ENCODE assay signal across 1 cellular context in the genomic region with DNA sequence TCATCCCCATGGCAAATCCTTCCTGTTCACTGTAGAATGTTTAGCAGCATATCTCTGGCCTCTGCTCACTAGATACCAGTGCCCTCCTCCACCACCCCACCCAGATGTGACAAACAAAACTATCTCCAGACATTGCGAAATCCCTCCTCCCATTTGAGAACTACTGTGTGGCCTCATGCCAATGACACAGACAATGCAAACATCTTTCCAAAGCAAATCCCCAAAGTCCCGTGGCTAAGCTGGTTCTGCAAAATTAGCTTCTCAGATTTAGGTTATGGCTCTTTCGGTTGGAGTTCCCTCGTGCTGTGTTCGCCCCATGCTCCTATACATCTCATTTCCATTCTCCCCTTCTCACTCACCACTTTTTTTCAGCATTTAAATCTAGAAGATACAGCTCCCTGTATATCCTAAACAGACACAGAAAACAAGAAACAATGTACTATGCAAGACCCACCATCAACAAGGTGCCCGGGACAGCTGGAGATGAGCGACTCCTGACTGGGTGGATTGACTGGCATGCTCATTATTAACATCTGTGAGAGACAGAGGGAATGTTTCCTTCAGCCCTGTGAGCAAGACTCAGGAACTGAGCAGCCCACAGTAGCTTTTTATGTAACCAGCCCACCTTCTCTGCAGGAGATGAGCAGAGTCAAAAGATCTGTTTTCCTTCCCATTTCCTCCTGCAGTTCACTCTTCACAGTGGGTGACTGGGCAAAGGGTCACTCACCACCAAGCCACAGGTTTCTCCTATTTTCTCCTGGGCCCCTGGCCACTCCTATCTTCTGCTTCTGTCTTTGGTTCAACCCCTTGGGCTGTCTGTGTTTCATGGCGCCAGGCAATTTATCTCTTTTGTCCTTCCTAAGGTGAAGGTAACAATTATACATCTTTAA.
TF ChIP-seq lines count a peak whose summit lies in the region.

No MANE protein-coding gene starts in this region.

TF ChIP-seq in HepG2, 621 proteins besides CTCF, POLR2A, EP300 and RAD21 (continued from another document and continues in another):
- TF ChIP-seq, protein P1, sequence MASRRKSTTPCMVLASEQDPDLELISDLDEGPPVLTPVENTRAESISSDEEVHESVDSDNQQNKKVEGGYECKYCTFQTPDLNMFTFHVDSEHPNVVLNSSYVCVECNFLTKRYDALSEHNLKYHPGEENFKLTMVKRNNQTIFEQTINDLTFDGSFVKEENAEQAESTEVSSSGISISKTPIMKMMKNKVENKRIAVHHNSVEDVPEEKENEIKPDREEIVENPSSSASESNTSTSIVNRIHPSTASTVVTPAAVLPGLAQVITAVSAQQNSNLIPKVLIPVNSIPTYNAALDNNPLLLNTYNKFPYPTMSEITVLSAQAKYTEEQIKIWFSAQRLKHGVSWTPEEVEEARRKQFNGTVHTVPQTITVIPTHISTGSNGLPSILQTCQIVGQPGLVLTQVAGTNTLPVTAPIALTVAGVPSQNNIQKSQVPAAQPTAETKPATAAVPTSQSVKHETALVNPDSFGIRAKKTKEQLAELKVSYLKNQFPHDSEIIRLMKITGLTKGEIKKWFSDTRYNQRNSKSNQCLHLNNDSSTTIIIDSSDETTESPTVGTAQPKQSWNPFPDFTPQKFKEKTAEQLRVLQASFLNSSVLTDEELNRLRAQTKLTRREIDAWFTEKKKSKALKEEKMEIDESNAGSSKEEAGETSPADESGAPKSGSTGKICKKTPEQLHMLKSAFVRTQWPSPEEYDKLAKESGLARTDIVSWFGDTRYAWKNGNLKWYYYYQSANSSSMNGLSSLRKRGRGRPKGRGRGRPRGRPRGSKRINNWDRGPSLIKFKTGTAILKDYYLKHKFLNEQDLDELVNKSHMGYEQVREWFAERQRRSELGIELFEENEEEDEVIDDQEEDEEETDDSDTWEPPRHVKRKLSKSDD (CRISPR knock-in tag; IDR thresholded peaks at IDR 0.05; ENCODE audit: low read depth), result no peak
- TF ChIP-seq ZNF678 (CRISPR knock-in tag; IDR thresholded peaks at IDR 0.05) (no peak), ZNF773 (CRISPR knock-in tag; IDR thresholded peaks at IDR 0.05; ENCODE audit: borderline replicate concordance) (no peak), ERF (CRISPR knock-in tag; IDR thresholded peaks at IDR 0.05) (peak; percentile 58; the same call in 1 of the 2 replicates), KLF9 (CRISPR knock-in tag; IDR thresholded peaks at IDR 0.05; ENCODE audit: low read depth) (no peak), POLR2AphosphoS2 (IDR thresholded peaks at IDR 0.05; ENCODE audit: low read depth, low read length) (no peak), NR1H2 (CRISPR knock-in tag; IDR thresholded peaks at IDR 0.05; ENCODE audit: borderline replicate concordance, low read depth) (no peak), CBX2 (IDR thresholded peaks at IDR 0.05; ENCODE audit: low read depth, low read length) (no peak), CBX2 (CRISPR knock-in tag; IDR thresholded peaks at IDR 0.05; ENCODE audit: low read depth) (no peak), AKAP8 (CRISPR knock-in tag; IDR thresholded peaks at IDR 0.05) (no peak), CBFB (CRISPR knock-in tag; IDR thresholded peaks at IDR 0.05) (no peak), RARA (CRISPR knock-in tag; IDR thresholded peaks at IDR 0.05) (peak; percentile 87), ZNF451 (CRISPR knock-in tag; IDR thresholded peaks at IDR 0.05) (peak; percentile 41; the same call in 1 of the 2 replicates), ZKSCAN5 (CRISPR knock-in tag; IDR thresholded peaks at IDR 0.05) (no peak), FOXK2 (IDR thresholded peaks at IDR 0.05) (no peak), ZFP36L1 (CRISPR knock-in tag; IDR thresholded peaks at IDR 0.05) (no peak), MED1 (CRISPR knock-in tag; IDR thresholded peaks at IDR 0.05) (peak; percentile 85), ZNF484 (CRISPR knock-in tag; IDR thresholded peaks at IDR 0.05; ENCODE audit: borderline replicate concordance, low read depth) (no peak), ZNF496 (CRISPR knock-in tag; IDR thresholded peaks at IDR 0.05; ENCODE audit: insufficient replicate concordance) (no peak), HMG20B (CRISPR knock-in tag; conservative IDR thresholded peaks at IDR 0.05) (peak; percentile 81; the same call in 1 of the 2 replicates), PRMT3 (CRISPR knock-in tag; IDR thresholded peaks at IDR 0.05; ENCODE audit: borderline replicate concordance, low read depth) (no peak), KMT2B (CRISPR knock-in tag; IDR thresholded peaks at IDR 0.05) (no peak), ZNF296 (CRISPR knock-in tag; conservative IDR thresholded peaks at IDR 0.05) (no peak), HNRNPUL1 (IDR thresholded peaks at IDR 0.05; ENCODE audit: low read depth, low read length) (no peak), GLI4 (CRISPR knock-in tag; IDR thresholded peaks at IDR 0.05; ENCODE audit: borderline replicate concordance) (no peak)
- TF ChIP-seq, protein P2, sequence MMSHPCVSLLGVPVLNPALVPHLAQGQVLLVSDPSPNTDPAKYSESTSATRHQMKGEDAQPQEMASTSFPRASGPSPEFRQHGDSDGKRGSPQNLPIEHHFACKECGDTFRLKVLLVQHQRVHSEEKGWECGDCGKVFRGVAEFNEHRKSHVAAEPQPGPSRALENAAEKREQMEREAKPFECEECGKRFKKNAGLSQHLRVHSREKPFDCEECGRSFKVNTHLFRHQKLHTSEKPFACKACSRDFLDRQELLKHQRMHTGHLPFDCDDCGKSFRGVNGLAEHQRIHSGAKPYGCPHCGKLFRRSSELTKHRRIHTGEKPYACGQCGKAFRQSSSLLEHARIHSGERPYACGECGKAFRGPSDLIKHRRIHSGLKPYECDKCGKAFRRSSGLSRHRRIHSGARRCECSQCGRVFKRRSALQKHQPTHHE (CRISPR knock-in tag; IDR thresholded peaks at IDR 0.05; ENCODE audit: borderline replicate concordance), result no peak
- TF ChIP-seq, protein P3, sequence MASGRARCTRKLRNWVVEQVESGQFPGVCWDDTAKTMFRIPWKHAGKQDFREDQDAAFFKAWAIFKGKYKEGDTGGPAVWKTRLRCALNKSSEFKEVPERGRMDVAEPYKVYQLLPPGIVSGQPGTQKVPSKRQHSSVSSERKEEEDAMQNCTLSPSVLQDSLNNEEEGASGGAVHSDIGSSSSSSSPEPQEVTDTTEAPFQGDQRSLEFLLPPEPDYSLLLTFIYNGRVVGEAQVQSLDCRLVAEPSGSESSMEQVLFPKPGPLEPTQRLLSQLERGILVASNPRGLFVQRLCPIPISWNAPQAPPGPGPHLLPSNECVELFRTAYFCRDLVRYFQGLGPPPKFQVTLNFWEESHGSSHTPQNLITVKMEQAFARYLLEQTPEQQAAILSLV (CRISPR knock-in tag; IDR thresholded peaks at IDR 0.05; ENCODE audit: borderline replicate concordance), result no peak
- TF ChIP-seq, protein P4, sequence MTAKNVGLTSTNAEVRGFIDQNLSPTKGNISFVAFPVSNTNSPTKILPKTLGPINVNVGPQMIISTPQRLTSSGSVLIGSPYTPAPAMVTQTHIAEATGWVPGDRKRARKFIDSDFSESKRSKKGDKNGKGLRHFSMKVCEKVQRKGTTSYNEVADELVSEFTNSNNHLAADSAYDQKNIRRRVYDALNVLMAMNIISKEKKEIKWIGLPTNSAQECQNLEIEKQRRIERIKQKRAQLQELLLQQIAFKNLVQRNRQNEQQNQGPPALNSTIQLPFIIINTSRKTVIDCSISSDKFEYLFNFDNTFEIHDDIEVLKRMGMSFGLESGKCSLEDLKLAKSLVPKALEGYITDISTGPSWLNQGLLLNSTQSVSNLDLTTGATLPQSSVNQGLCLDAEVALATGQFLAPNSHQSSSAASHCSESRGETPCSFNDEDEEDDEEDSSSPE (CRISPR knock-in tag; IDR thresholded peaks at IDR 0.05), result peak; percentile 36; the same call in 1 of the 2 replicates
- TF ChIP-seq, protein P5, sequence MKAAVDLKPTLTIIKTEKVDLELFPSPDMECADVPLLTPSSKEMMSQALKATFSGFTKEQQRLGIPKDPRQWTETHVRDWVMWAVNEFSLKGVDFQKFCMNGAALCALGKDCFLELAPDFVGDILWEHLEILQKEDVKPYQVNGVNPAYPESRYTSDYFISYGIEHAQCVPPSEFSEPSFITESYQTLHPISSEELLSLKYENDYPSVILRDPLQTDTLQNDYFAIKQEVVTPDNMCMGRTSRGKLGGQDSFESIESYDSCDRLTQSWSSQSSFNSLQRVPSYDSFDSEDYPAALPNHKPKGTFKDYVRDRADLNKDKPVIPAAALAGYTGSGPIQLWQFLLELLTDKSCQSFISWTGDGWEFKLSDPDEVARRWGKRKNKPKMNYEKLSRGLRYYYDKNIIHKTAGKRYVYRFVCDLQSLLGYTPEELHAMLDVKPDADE (CRISPR knock-in tag; IDR thresholded peaks at IDR 0.05), result no peak
- TF ChIP-seq, protein P6, sequence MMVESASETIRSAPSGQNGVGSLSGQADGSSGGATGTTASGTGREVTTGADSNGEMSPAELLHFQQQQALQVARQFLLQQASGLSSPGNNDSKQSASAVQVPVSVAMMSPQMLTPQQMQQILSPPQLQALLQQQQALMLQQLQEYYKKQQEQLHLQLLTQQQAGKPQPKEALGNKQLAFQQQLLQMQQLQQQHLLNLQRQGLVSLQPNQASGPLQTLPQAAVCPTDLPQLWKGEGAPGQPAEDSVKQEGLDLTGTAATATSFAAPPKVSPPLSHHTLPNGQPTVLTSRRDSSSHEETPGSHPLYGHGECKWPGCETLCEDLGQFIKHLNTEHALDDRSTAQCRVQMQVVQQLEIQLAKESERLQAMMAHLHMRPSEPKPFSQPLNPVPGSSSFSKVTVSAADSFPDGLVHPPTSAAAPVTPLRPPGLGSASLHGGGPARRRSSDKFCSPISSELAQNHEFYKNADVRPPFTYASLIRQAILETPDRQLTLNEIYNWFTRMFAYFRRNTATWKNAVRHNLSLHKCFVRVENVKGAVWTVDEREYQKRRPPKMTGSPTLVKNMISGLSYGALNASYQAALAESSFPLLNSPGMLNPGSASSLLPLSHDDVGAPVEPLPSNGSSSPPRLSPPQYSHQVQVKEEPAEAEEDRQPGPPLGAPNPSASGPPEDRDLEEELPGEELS (CRISPR knock-in tag; IDR thresholded peaks at IDR 0.05), result peak; percentile 94
- TF ChIP-seq, protein P7, sequence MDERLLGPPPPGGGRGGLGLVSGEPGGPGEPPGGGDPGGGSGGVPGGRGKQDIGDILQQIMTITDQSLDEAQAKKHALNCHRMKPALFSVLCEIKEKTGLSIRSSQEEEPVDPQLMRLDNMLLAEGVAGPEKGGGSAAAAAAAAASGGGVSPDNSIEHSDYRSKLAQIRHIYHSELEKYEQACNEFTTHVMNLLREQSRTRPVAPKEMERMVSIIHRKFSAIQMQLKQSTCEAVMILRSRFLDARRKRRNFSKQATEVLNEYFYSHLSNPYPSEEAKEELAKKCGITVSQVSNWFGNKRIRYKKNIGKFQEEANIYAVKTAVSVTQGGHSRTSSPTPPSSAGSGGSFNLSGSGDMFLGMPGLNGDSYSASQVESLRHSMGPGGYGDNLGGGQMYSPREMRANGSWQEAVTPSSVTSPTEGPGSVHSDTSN (CRISPR knock-in tag; IDR thresholded peaks at IDR 0.05), result no peak
- TF ChIP-seq, protein P8, sequence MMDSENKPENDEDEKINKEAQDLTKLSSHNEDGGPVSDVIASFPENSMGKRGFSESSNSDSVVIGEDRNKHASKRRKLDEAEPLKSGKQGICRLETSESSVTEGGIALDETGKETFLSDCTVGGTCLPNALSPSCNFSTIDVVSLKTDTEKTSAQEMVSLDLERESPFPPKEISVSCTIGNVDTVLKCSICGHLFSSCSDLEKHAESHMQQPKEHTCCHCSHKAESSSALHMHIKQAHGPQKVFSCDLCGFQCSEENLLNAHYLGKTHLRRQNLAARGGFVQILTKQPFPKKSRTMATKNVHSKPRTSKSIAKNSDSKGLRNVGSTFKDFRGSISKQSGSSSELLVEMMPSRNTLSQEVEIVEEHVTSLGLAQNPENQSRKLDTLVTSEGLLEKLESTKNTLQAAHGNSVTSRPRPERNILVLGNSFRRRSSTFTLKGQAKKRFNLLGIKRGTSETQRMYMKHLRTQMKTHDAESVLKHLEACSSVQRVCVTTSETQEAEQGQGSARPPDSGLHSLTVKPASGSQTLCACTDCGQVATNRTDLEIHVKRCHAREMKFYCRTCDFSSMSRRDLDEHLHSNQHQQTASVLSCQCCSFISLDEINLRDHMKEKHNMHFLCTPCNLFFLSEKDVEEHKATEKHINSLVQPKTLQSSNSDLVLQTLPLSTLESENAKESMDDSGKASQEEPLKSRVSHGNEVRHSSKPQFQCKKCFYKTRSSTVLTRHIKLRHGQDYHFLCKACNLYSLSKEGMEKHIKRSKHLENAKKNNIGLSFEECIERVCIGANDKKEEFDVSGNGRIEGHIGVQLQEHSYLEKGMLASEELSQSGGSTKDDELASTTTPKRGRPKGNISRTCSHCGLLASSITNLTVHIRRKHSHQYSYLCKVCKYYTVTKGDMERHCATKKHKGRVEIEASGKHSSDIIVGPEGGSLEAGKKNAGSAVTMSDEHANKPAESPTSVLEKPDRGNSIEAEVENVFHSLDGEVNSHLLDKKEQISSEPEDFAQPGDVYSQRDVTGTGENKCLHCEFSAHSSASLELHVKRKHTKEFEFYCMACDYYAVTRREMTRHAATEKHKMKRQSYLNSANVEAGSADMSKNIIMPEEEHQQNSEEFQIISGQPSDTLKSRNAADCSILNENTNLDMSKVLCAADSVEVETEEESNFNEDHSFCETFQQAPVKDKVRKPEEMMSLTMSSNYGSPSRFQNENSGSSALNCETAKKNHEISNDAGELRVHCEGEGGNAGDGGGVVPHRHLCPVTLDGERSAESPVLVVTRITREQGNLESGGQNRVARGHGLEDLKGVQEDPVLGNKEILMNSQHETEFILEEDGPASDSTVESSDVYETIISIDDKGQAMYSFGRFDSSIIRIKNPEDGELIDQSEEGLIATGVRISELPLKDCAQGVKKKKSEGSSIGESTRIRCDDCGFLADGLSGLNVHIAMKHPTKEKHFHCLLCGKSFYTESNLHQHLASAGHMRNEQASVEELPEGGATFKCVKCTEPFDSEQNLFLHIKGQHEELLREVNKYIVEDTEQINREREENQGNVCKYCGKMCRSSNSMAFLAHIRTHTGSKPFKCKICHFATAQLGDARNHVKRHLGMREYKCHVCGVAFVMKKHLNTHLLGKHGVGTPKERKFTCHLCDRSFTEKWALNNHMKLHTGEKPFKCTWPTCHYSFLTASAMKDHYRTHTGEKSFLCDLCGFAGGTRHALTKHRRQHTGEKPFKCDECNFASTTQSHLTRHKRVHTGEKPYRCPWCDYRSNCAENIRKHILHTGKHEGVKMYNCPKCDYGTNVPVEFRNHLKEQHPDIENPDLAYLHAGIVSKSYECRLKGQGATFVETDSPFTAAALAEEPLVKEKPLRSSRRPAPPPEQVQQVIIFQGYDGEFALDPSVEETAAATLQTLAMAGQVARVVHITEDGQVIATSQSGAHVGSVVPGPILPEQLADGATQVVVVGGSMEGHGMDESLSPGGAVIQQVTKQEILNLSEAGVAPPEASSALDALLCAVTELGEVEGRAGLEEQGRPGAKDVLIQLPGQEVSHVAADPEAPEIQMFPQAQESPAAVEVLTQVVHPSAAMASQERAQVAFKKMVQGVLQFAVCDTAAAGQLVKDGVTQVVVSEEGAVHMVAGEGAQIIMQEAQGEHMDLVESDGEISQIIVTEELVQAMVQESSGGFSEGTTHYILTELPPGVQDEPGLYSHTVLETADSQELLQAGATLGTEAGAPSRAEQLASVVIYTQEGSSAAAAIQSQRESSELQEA (CRISPR knock-in tag; IDR thresholded peaks at IDR 0.05; ENCODE audit: not compliant biosample characterization), result no peak
- TF ChIP-seq, protein P9, sequence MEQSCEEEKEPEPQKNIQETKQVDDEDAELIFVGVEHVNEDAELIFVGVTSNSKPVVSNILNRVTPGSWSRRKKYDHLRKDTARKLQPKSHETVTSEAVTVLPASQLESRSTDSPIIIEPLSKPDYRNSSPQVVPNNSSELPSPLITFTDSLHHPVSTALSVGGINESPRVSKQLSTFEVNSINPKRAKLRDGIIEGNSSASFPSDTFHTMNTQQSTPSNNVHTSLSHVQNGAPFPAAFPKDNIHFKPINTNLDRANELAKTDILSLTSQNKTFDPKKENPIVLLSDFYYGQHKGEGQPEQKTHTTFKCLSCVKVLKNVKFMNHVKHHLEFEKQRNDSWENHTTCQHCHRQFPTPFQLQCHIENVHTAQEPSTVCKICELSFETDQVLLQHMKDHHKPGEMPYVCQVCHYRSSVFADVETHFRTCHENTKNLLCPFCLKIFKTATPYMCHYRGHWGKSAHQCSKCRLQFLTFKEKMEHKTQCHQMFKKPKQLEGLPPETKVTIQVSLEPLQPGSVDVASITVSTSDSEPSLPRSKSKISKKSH (CRISPR knock-in tag; IDR thresholded peaks at IDR 0.05; ENCODE audit: borderline replicate concordance), result no peak
